Comparison of ENCODE assay signal across 19 cellular contexts in the genomic region with DNA sequence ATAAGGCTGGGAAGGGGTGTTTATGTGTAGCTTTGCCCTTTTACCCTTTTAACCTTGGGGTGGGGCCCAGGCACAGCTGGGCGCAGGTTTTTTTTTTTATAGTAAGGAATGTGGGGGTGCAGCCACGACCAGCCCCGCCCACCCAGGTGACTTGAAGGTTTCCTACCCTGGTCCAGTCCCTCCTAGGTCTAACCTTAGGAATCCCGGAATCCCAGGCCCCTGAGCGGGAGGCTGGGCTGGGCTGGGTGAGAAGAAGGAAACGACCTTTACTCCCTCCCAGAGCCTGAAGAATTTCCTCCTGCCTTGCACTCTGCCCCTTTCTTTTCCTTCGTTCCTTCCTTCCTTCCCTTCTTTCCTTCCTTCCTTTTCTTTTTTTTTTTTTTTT. TPM values are rescaled to one million over a fixed set of nuclear protein-coding genes. Genes with fewer than 3 reads are reported as not detected.
DNase-seq lines count a peak whose midpoint lies in the region; ATAC-seq, FAIRE-seq and TF ChIP-seq lines count a peak whose summit lies in the region.
"Had no signal": no experiment of that assay in that cellular context is flagged by ENCODE, and none has a peak within 500 bp of the region (broad histone marks: within the 10 kb centered on the region; RNA-seq: fewer than 3 reads in every experiment).

No MANE protein-coding gene starts in this region.

- H3K27ac ChIP-seq in GM23338 (ENCODE audit: low read depth) (no peak overlapping the region), K562 (ENCODE audit: extremely low read depth, low read depth, low read length) (no peak overlapping the region)
- H3K27ac ChIP-seq: cardiac muscle cell, sigmoid colon had no signal

- BruUV-seq in K562 (replicated peaks; lab: Mats Ljungman, UMichigan) = no TSS peak

- intact Hi-C loops in K562 (cut with micrococcal nuclease) = loop anchor here (2.0 to 5.0 kb wide), 3 partner anchors 42 to 127 kb away; partner anchors contain the start of gene MRPL54

- no peak for TF ChIP-seq POLR2A in K562 (conservative IDR thresholded peaks at IDR 0.05)

- no peaks in the 10 kb centered on the region for H3K9me3 ChIP-seq in K562 (replicated peaks; ENCODE audit: control insufficient read depth, insufficient read depth, low read depth, low read length)
- H3K9me3 ChIP-seq: HAP-1, sigmoid colon had no signal

- TF ChIP-seq EP300 in K562 (IDR thresholded peaks at IDR 0.05; ENCODE audit: low read length) = no peak

- H2AFZ ChIP-seq in GM23338 (peak overlapping the region; percentile 47; the same call in 1 of the 2 replicates), K562 (ENCODE audit: low read depth, low read length) (peak overlapping the region; percentile 77)

- no peak overlapping the region for H3K27ac Mint-ChIP-seq in GM23338
- H3K27ac Mint-ChIP-seq in nephron progenitor cell = no peak overlapping the region
- H3K27ac Mint-ChIP-seq: activated T-helper 2 cell treated with anti-CD3 and anti-CD28 coated beads, Interferon-gamma antibody, Interleukin-2, Interleukin-4, amounts not matched to agents 10 μg/mL and 5 μg/mL and 100 μg/mL, durations not matched to agents 14 hours and 24 hours and 36 hours had no signal

- H3K4me1 Mint-ChIP-seq in GM23338 = peaks cover 4% of the 10 kb centered on the region
- no peaks in the 10 kb centered on the region for H3K4me1 Mint-ChIP-seq in nephron progenitor cell

- H3K4me3 Mint-ChIP-seq in GM23338 (no peak overlapping the region), nephron progenitor cell (no peak overlapping the region)

- H3K36me3 ChIP-seq in GM23338 (ENCODE audit: insufficient read depth) = no peaks in the 10 kb centered on the region
- H3K36me3 ChIP-seq in K562 (ENCODE audit: control insufficient read depth, insufficient read depth, low read length) = no peaks in the 10 kb centered on the region
- H3K36me3 ChIP-seq: cardiac muscle cell, HAP-1, sigmoid colon had no signal

- no peaks in the 10 kb centered on the region for H3F3A ChIP-seq in GM23338 (replicated peaks; ENCODE audit: low read depth)

- peak; percentile 41 for DNase-seq in GM23338 (ENCODE audit: low spot score)
- DNase-seq in K562 (ENCODE audit: extremely low read depth in 1 of 4, low spot score in 3 of 4) = peak; percentile 39 to 58 (median 52)
- DNase-seq in nephron progenitor cell = peak; percentile 17
- DNase-seq in GOT3 (lab: John Stamatoyannopoulos, UW) = no peak
- DNase-seq in AML-193 (lab: John Stamatoyannopoulos, UW) = no peak
- DNase-seq in DMS 273 treated with DMSO at 0.1 percent for 48 hours (lab: John Stamatoyannopoulos, UW) = no peak
- DNase-seq: activated CD4-positive, CD25-positive, alpha-beta regulatory T cell; activated CD8-positive, alpha-beta memory T cell treated with anti-CD3 and anti-CD28 coated beads for 24 hours; effector CD8-positive, alpha-beta T cell; kidney; NCI-H1694; NCI-H226; occipital lobe; sigmoid colon had no signal

- no peak for FAIRE-seq in K562 (lab: Jason Lieb, UNC)
- FAIRE-seq: kidney had no signal

- H3K4me3 ChIP-seq in GM23338 (no peak overlapping the region), K562 (no peak overlapping the region)
- H3K4me3 ChIP-seq: cardiac muscle cell, HAP-1 had no signal

- in situ Hi-C loops in K562 (cut with MboI) = no loop called here

- 8% methylated on average over 6 of the region's 7 CpGs for WGBS in K562 (ENCODE audit: insufficient coverage, low coverage, missing lambda C conversion rate)

- H3K27me3 ChIP-seq in GM23338 (ENCODE audit: insufficient read depth) = no peaks in the 10 kb centered on the region
- H3K27me3 ChIP-seq in K562 (ENCODE audit: control insufficient read depth in 2 of 2, insufficient read depth in 2 of 2, low read length in 2 of 2) = no peaks in the 10 kb centered on the region

- H3K27me3 Mint-ChIP-seq in GM23338 (ENCODE audit: insufficient read depth, low read depth, poor library complexity) (peaks cover 15% of the 10 kb centered on the region), nephron progenitor cell (ENCODE audit: low read depth, poor library complexity) (peaks cover 71% of the 10 kb centered on the region)

- H3K79me2 ChIP-seq in GM23338 (replicated peaks; ENCODE audit: insufficient read depth) (no peaks in the 10 kb centered on the region), K562 (ENCODE audit: control insufficient read depth, insufficient read depth, low read length) (no peaks in the 10 kb centered on the region)

- H3K9me1 ChIP-seq in K562 (ENCODE audit: control insufficient read depth, insufficient read depth, low read length) = no peaks in the 10 kb centered on the region

- TF ChIP-seq CTCF in GM23338 (conservative IDR thresholded peaks at IDR 0.05; ENCODE audit: low read depth in 2 of 2) (no peak), K562 (IDR thresholded peaks at IDR 0.05 in 2 of 3, conservative IDR thresholded peaks at IDR 0.05 in 1 of 3; ENCODE audit: insufficient read depth in 2 of 3, low read depth in 1 of 3, low read length in 3 of 3) (no peak), nephron progenitor cell (IDR thresholded peaks at IDR 0.05) (no peak)

- H3K4me1 ChIP-seq in GM23338 (ENCODE audit: insufficient read depth) = peaks cover 10% of the 10 kb centered on the region; the same call in 1 of the 2 replicates
- peaks cover 7 to 31% of the 10 kb centered on the region in 2 experiments; a peak in 3 of 5 replicates for H3K4me1 ChIP-seq in K562 (replicated peaks in 1 of 2; ENCODE audit: control insufficient read depth in 2 of 2, insufficient read depth in 2 of 2, low read length in 2 of 2)

- no peak for TF ChIP-seq RAD21 in K562 (CRISPR knock-in tag; conservative IDR thresholded peaks at IDR 0.05 in 1 of 2, IDR thresholded peaks at IDR 0.05 in 1 of 2)

- no peaks in the 10 kb centered on the region for H4K20me1 ChIP-seq in GM23338 (replicated peaks; ENCODE audit: insufficient read depth)
- H4K20me1 ChIP-seq in K562 (replicated peaks; ENCODE audit: control insufficient read depth, insufficient read depth, low read length) = no peaks in the 10 kb centered on the region

- H3K9me3 Mint-ChIP-seq in GM23338 (no peaks in the 10 kb centered on the region), nephron progenitor cell (no peaks in the 10 kb centered on the region)
- H3K9me3 Mint-ChIP-seq: activated T-helper 2 cell treated with anti-CD3 and anti-CD28 coated beads, Interferon-gamma antibody, Interleukin-2, Interleukin-4, amounts not matched to agents 10 μg/mL and 5 μg/mL and 100 μg/mL, durations not matched to agents 14 hours and 24 hours and 36 hours had no signal

- H3K9ac ChIP-seq in K562 (ENCODE audit: insufficient read depth in 1 of 2, low read depth in 2 of 2, low read length in 2 of 2) = no peak overlapping the region

- no peaks in the 10 kb centered on the region for H3K9me2 ChIP-seq in GM23338 (ENCODE audit: insufficient read depth)

- CTCF ChIA-PET in K562 (lab: Yijun Ruan, JAX; ENCODE audit: low intra/inter-chr PET ratio) = no interaction called here

- H3K4me2 ChIP-seq in GM23338 = no peak overlapping the region
- H3K4me2 ChIP-seq in K562 (ENCODE audit: insufficient read depth, low read length) = no peak overlapping the region; the same call in 1 of the 2 replicates

- POLR2A ChIA-PET in K562 (lab: Yijun Ruan, JAX) = no interaction called here

- ATAC-seq in GM23338 (peak; percentile 4; the same call in 2 of the 3 replicates), K562 (no peak; the same call in 2 of the 3 replicates)

- H3K36me3 Mint-ChIP-seq in GM23338 (ENCODE audit: low read depth) (no peaks in the 10 kb centered on the region), nephron progenitor cell (ENCODE audit: low read depth) (no peaks in the 10 kb centered on the region)

RNA-seq across cellular contexts. Expression of gene TJP3, which starts 12.3 kb away (rescaled TPM):
- 19.8 and 23.9 TPM in 2 replicates for total RNA-seq in GM23338 (2014; rRNA removed; shearing (Covaris generic))
- 14.1 and 18.2 TPM in 2 replicates for polyA plus RNA-seq in GM23338 (2016; fragmentation: Nextera tagmentation; extraction: Ambion mirVana)
- total RNA-seq in K562 (2011; cell fraction: chromatin; rRNA removed; ENCODE audit: low replicate concordance) = 1.8 and 7.1 TPM in 2 replicates
- total RNA-seq in K562 (2011; cell fraction: nucleolus; rRNA removed) = 2.9 and 3.5 TPM in 2 replicates
- 1.8 and 2.6 TPM in 2 replicates for total RNA-seq in K562 (2011; cell fraction: nucleoplasm; rRNA removed)
- 0.82 and 1.3 TPM in 2 replicates for total RNA-seq in K562 (2014; rRNA removed)
- total RNA-seq in K562 (2014; rRNA removed; fragmentation: Illumina TruSeq; extraction: Trizol) = 0.11 and 0.38 TPM in 2 replicates
- 0.34 and 0.58 TPM in 2 replicates for total RNA-seq in K562 (2015; rRNA removed; fragmentation: Illumina TruSeq; extraction: Trizol)
- 0.92 and 2.4 TPM in 2 replicates for total RNA-seq in K562 (2021)
- polyA plus RNA-seq in K562 (2011; rRNA removed) = 1.8 and 2.2 TPM in 2 replicates
- 1.9 and 5.2 TPM in 2 replicates for polyA plus RNA-seq in K562 (2011; cell fraction: cytosol; rRNA removed)
- polyA plus RNA-seq in K562 (2011; cell fraction: nucleus; rRNA removed) = 4.3 and 9.8 TPM in 2 replicates
- 3.2 and 4.0 TPM in 2 replicates for polyA plus RNA-seq in K562 (2012)
- polyA plus RNA-seq in K562 (2014; fragmentation: Illumina TruSeq; extraction: Trizol) = 0.54 and 1.1 TPM in 2 replicates
- polyA plus RNA-seq in K562 (2014; fragmentation: Nextera tagmentation; extraction: Ambion mirVana) = under 1 TPM in 1 of 2 experiments, not detected in 1; 0.11 TPM
- polyA plus RNA-seq in K562 (2014; rRNA removed) = 0.56 and 0.73 TPM in 2 replicates
- polyA minus RNA-seq in K562 (2011; rRNA and poly(A)+ RNA removed) = 1.5 and 1.9 TPM in 2 replicates
- 0.86 and 2.2 TPM in 2 replicates for polyA minus RNA-seq in K562 (2011; cell fraction: cytosol; rRNA and poly(A)+ RNA removed)
- polyA minus RNA-seq in K562 (2011; cell fraction: nucleus; rRNA and poly(A)+ RNA removed) = 2.3 and 3.4 TPM in 2 replicates
- total RNA-seq: occipital lobe had no signal

RNA-seq across cellular contexts. Expression of gene PIP5K1C, which starts 20.3 kb away (rescaled TPM):
- total RNA-seq in GM23338 (2014; rRNA removed; shearing (Covaris generic)) = 35.2 and 46.7 TPM in 2 replicates
- 11.8 and 13.5 TPM in 2 replicates for polyA plus RNA-seq in GM23338 (2016; fragmentation: Nextera tagmentation; extraction: Ambion mirVana)
- total RNA-seq in K562 (2011; cell fraction: chromatin; rRNA removed; ENCODE audit: low replicate concordance) = 21.1 and 62.3 TPM in 2 replicates
- 28.3 and 30.5 TPM in 2 replicates for total RNA-seq in K562 (2011; cell fraction: nucleolus; rRNA removed)
- 15.8 and 17.5 TPM in 2 replicates for total RNA-seq in K562 (2011; cell fraction: nucleoplasm; rRNA removed)
- 6.0 and 10.7 TPM in 2 replicates for total RNA-seq in K562 (2014; rRNA removed)
- total RNA-seq in K562 (2014; rRNA removed; fragmentation: Illumina TruSeq; extraction: Trizol) = 1.4 and 1.9 TPM in 2 replicates
- 4.1 and 5.3 TPM in 2 replicates for total RNA-seq in K562 (2015; rRNA removed; fragmentation: Illumina TruSeq; extraction: Trizol)
- total RNA-seq in K562 (2021) = 21.4 and 22.1 TPM in 2 replicates
- 2.9 and 5.8 TPM in 2 replicates for polyA plus RNA-seq in K562 (2011; rRNA removed)
- polyA plus RNA-seq in K562 (2011; cell fraction: cytosol; rRNA removed) = 2.9 and 6.4 TPM in 2 replicates
- polyA plus RNA-seq in K562 (2011; cell fraction: nucleus; rRNA removed) = 9.4 and 20.2 TPM in 2 replicates
- polyA plus RNA-seq in K562 (2012) = 16.8 and 22.4 TPM in 2 replicates
- 8.0 and 11.3 TPM in 2 replicates for polyA plus RNA-seq in K562 (2014; fragmentation: Illumina TruSeq; extraction: Trizol)
- polyA plus RNA-seq in K562 (2014; fragmentation: Nextera tagmentation; extraction: Ambion mirVana) = under 1 TPM; 0.38 to 0.61 TPM
- 7.6 and 8.3 TPM in 2 replicates for polyA plus RNA-seq in K562 (2014; rRNA removed)
- 5.1 and 9.5 TPM in 2 replicates for polyA minus RNA-seq in K562 (2011; rRNA and poly(A)+ RNA removed)
- polyA minus RNA-seq in K562 (2011; cell fraction: cytosol; rRNA and poly(A)+ RNA removed) = 15.8 and 26.9 TPM in 2 replicates
- 13.1 and 15.9 TPM in 2 replicates for polyA minus RNA-seq in K562 (2011; cell fraction: nucleus; rRNA and poly(A)+ RNA removed)

RNA-seq across cellular contexts. Expression of gene APBA3, which starts 41.0 kb away (rescaled TPM):
- 31.8 and 56.1 TPM in 2 replicates for total RNA-seq in GM23338 (2014; rRNA removed; shearing (Covaris generic))
- polyA plus RNA-seq in GM23338 (2016; fragmentation: Nextera tagmentation; extraction: Ambion mirVana) = 16.6 and 17.2 TPM in 2 replicates
- 27.4 and 90.5 TPM in 2 replicates for total RNA-seq in K562 (2011; cell fraction: chromatin; rRNA removed; ENCODE audit: low replicate concordance)
- total RNA-seq in K562 (2011; cell fraction: nucleolus; rRNA removed) = 79.5 and 85.9 TPM in 2 replicates
- 36.4 and 47.7 TPM in 2 replicates for total RNA-seq in K562 (2011; cell fraction: nucleoplasm; rRNA removed)
- total RNA-seq in K562 (2014; rRNA removed) = 28.8 and 29.5 TPM in 2 replicates
- 1.4 and 2.8 TPM in 2 replicates for total RNA-seq in K562 (2014; rRNA removed; fragmentation: Illumina TruSeq; extraction: Trizol)
- 10.8 and 14.0 TPM in 2 replicates for total RNA-seq in K562 (2015; rRNA removed; fragmentation: Illumina TruSeq; extraction: Trizol)
- total RNA-seq in K562 (2021) = 19.7 and 23.8 TPM in 2 replicates
- polyA plus RNA-seq in K562 (2011; rRNA removed) = 11.5 and 20.7 TPM in 2 replicates
- polyA plus RNA-seq in K562 (2011; cell fraction: cytosol; rRNA removed) = 17.0 and 42.5 TPM in 2 replicates
- 56.1 and 107 TPM in 2 replicates for polyA plus RNA-seq in K562 (2011; cell fraction: nucleus; rRNA removed)
- 11.3 and 21.1 TPM in 2 replicates for polyA plus RNA-seq in K562 (2012)
- polyA plus RNA-seq in K562 (2014; fragmentation: Illumina TruSeq; extraction: Trizol) = 9.0 and 18.5 TPM in 2 replicates
- under 1 TPM; 0.10 to 0.42 TPM for polyA plus RNA-seq in K562 (2014; fragmentation: Nextera tagmentation; extraction: Ambion mirVana)
- polyA plus RNA-seq in K562 (2014; rRNA removed) = 25.0 and 28.2 TPM in 2 replicates
- polyA minus RNA-seq in K562 (2011; rRNA and poly(A)+ RNA removed) = 3.0 and 6.7 TPM in 2 replicates
- 13.3 and 13.6 TPM in 2 replicates for polyA minus RNA-seq in K562 (2011; cell fraction: cytosol; rRNA and poly(A)+ RNA removed)
- 27.1 and 27.5 TPM in 2 replicates for polyA minus RNA-seq in K562 (2011; cell fraction: nucleus; rRNA and poly(A)+ RNA removed)

RNA-seq across cellular contexts. Expression of gene MRPL54, which starts 42.0 kb away (rescaled TPM):
- 29.7 and 47.3 TPM in 2 replicates for total RNA-seq in GM23338 (2014; rRNA removed; shearing (Covaris generic))
- polyA plus RNA-seq in GM23338 (2016; fragmentation: Nextera tagmentation; extraction: Ambion mirVana) = 89.9 and 93.1 TPM in 2 replicates
- total RNA-seq in K562 (2011; cell fraction: chromatin; rRNA removed; ENCODE audit: low replicate concordance) = 2.2 and 8.0 TPM in 2 replicates
- 17.5 and 22.6 TPM in 2 replicates for total RNA-seq in K562 (2011; cell fraction: nucleolus; rRNA removed)
- total RNA-seq in K562 (2011; cell fraction: nucleoplasm; rRNA removed) = 10.3 and 13.7 TPM in 2 replicates
- total RNA-seq in K562 (2014; rRNA removed) = 120 and 124 TPM in 2 replicates
- 31.5 and 35.9 TPM in 2 replicates for total RNA-seq in K562 (2014; rRNA removed; fragmentation: Illumina TruSeq; extraction: Trizol)
- total RNA-seq in K562 (2015; rRNA removed; fragmentation: Illumina TruSeq; extraction: Trizol) = 93.8 and 97.3 TPM in 2 replicates
- 83.2 and 87.9 TPM in 2 replicates for total RNA-seq in K562 (2021)
- polyA plus RNA-seq in K562 (2011; rRNA removed) = 44.2 and 52.3 TPM in 2 replicates
- polyA plus RNA-seq in K562 (2011; cell fraction: cytosol; rRNA removed) = 78.5 and 131 TPM in 2 replicates
- 26.1 and 29.8 TPM in 2 replicates for polyA plus RNA-seq in K562 (2011; cell fraction: nucleus; rRNA removed)
- polyA plus RNA-seq in K562 (2012) = 61.4 and 75.3 TPM in 2 replicates
- 56.9 and 68.4 TPM in 2 replicates for polyA plus RNA-seq in K562 (2014; fragmentation: Illumina TruSeq; extraction: Trizol)
- polyA plus RNA-seq in K562 (2014; fragmentation: Nextera tagmentation; extraction: Ambion mirVana) = 10 to 100 TPM in 1 of 2 experiments, 1 to 10 TPM in 1; 3.5 to 13.6 TPM
- polyA plus RNA-seq in K562 (2014; rRNA removed) = 93.7 and 131 TPM in 2 replicates
- 4.1 and 5.0 TPM in 2 replicates for polyA minus RNA-seq in K562 (2011; rRNA and poly(A)+ RNA removed)
- polyA minus RNA-seq in K562 (2011; cell fraction: cytosol; rRNA and poly(A)+ RNA removed) = 8.6 and 16.9 TPM in 2 replicates
- 6.2 and 6.3 TPM in 2 replicates for polyA minus RNA-seq in K562 (2011; cell fraction: nucleus; rRNA and poly(A)+ RNA removed)

RNA-seq across cellular contexts. Expression of gene RAX2, which starts 51.5 kb away (rescaled TPM):
- total RNA-seq in GM23338 (2014; rRNA removed; shearing (Covaris generic)) = not detected in 2 replicates
- polyA plus RNA-seq in GM23338 (2016; fragmentation: Nextera tagmentation; extraction: Ambion mirVana) (0.13 TPM in 1 of 2 replicates, not detected in the other), K562 (2011; rRNA removed) (not detected in 2 replicates), K562 (2014; fragmentation: Illumina TruSeq; extraction: Trizol) (not detected in 2 replicates), K562 (2014; fragmentation: Nextera tagmentation; extraction: Ambion mirVana) (not detected), K562 (2014; rRNA removed) (not detected in 2 replicates)
- not detected in 2 replicates for total RNA-seq in K562 (2011; cell fraction: chromatin; rRNA removed; ENCODE audit: low replicate concordance)
- total RNA-seq in K562 (2011; cell fraction: nucleolus; rRNA removed) = not detected in 2 replicates
- not detected in 2 replicates for total RNA-seq in K562 (2011; cell fraction: nucleoplasm; rRNA removed)
- total RNA-seq in K562 (2014; rRNA removed) (not detected in 2 replicates), K562 (2014; rRNA removed; fragmentation: Illumina TruSeq; extraction: Trizol) (not detected in 2 replicates), K562 (2015; rRNA removed; fragmentation: Illumina TruSeq; extraction: Trizol) (not detected in 2 replicates), K562 (2021) (not detected in 2 replicates)
- polyA plus RNA-seq in K562 (2011; cell fraction: cytosol; rRNA removed) = 0.07 TPM in 1 of 2 replicates, not detected in the other
- polyA plus RNA-seq in K562 (2011; cell fraction: nucleus; rRNA removed) = not detected in 2 replicates
- polyA plus RNA-seq in K562 (2012) = not detected in 2 replicates
- polyA minus RNA-seq in K562 (2011; rRNA and poly(A)+ RNA removed) = not detected in 2 replicates
- polyA minus RNA-seq in K562 (2011; cell fraction: cytosol; rRNA and poly(A)+ RNA removed) = not detected in 2 replicates
- not detected in 2 replicates for polyA minus RNA-seq in K562 (2011; cell fraction: nucleus; rRNA and poly(A)+ RNA removed)
- total RNA-seq: activated T-helper 2 cell treated with anti-CD3 and anti-CD28 coated beads, Interferon-gamma antibody, Interleukin-2, Interleukin-4, amounts not matched to agents 10 μg/mL and 5 μg/mL and 100 μg/mL, durations not matched to agents 14 hours and 24 hours and 36 hours; cardiac muscle cell; kidney; occipital lobe; sigmoid colon; T-helper 1 cell treated with Interleukin-12 subunit alpha and Interleukin-12 subunit beta and Interleukin-4 antibody, amounts not matched to agents 30 ng/mL and 1 ng/mL, for 36 hours had no signal
- polyA plus RNA-seq: adipose tissue, cardiac muscle cell, sigmoid colon had no signal

Comparison
In these comparisons a context has a peak if more than half of its experiments do, and no peak if none do; other contexts are left out.
1. DNase-seq: peak in GM23338 (single experiment), K562 (4 of 4) and nephron progenitor cell (single experiment); none in GOT3 (single experiment), AML-193 (0 of 2) and DMS 273 treated with DMSO at 0.1 percent for 48 hours (single experiment).